11 cellular contexts compared by ENCODE assay signal in genomic region chr2:222295368-222296041, GRCh38. TPM values are rescaled to one million over a fixed set of nuclear protein-coding genes. Genes with fewer than 3 reads are reported as not detected.
DNase-seq lines count a peak whose midpoint lies in the region; ATAC-seq, FAIRE-seq and TF ChIP-seq lines count a peak whose summit lies in the region.
"Had no signal": no experiment of that assay in that cellular context is flagged by ENCODE, and none has a peak within 500 bp of the region (broad histone marks: within the 10 kb centered on the region; RNA-seq: fewer than 3 reads in every experiment).

No MANE protein-coding gene starts in this region.

- H3K4me2 ChIP-seq in smooth muscle cell = peak overlapping the region; percentile 84

- no peak overlapping the region for H3K27ac ChIP-seq in smooth muscle cell (ENCODE audit: low read depth)

- TF ChIP-seq CTCF in smooth muscle cell (IDR thresholded peaks at IDR 0.05; ENCODE audit: borderline replicate concordance, insufficient read depth, poor library complexity, severe bottlenecking) = no peak
- no peak for TF ChIP-seq CTCF in GM10248 (IDR thresholded peaks at IDR 0.05; ENCODE audit: control extremely low read depth, extremely low read depth, low read depth, missing control alignments)

- no peak for TF ChIP-seq POLR2A in H54 (IDR thresholded peaks at IDR 0.05; ENCODE audit: low read depth, low read length)

- H3K27me3 ChIP-seq in iPS-15b (ENCODE audit: control insufficient read depth, insufficient read depth, low read length) (peaks cover 94% of the 10 kb centered on the region), smooth muscle cell (ENCODE audit: low read depth) (peaks cover 100% of the 10 kb centered on the region)

- peak overlapping the region; percentile 56 for H3K27ac Mint-ChIP-seq in T-helper 1 cell treated with Interleukin-12 subunit alpha and Interleukin-12 subunit beta and Interleukin-4 antibody, amounts not matched to agents 30 μg/mL and 1 μg/mL, for 36 hours
- peak overlapping the region; percentile 85 for H3K27ac Mint-ChIP-seq in activated T-helper 1 cell treated with anti-CD3 and anti-CD28 coated beads, Interleukin-12 subunit alpha, Interleukin-12 subunit beta, Interleukin-2, Interleukin-4 antibody, amounts not matched to agents 30 ng/mL and 10 ng/mL and 1 ng/mL, durations not matched to agents 14 hours and 24 hours and 36 hours

- intact Hi-C loops in activated T-helper 1 cell treated with anti-CD3 and anti-CD28 coated beads, Interleukin-12 subunit alpha, Interleukin-12 subunit beta, Interleukin-2, Interleukin-4 antibody, amounts not matched to agents 30 ng/mL and 10 ng/mL and 1 ng/mL, durations not matched to agents 14 hours and 24 hours and 36 hours (cut with micrococcal nuclease) = loop anchor here (2.0 to 5.0 kb wide), 2 partner anchors 19 to 53 kb away; no protein-coding TSS in a partner anchor

- H3K27me3 Mint-ChIP-seq in T-helper 1 cell treated with Interleukin-12 subunit alpha and Interleukin-12 subunit beta and Interleukin-4 antibody, amounts not matched to agents 30 μg/mL and 1 μg/mL, for 36 hours (ENCODE audit: low read depth) = peaks cover 98% of the 10 kb centered on the region
- peaks cover 85% of the 10 kb centered on the region for H3K27me3 Mint-ChIP-seq in activated T-helper 1 cell treated with anti-CD3 and anti-CD28 coated beads, Interleukin-12 subunit alpha, Interleukin-12 subunit beta, Interleukin-2, Interleukin-4 antibody, amounts not matched to agents 30 ng/mL and 10 ng/mL and 1 ng/mL, durations not matched to agents 14 hours and 24 hours and 36 hours (ENCODE audit: insufficient read depth)

- H3K36me3 ChIP-seq in iPS-15b (ENCODE audit: control insufficient read depth, insufficient read depth, low read length) (no peaks in the 10 kb centered on the region), smooth muscle cell (ENCODE audit: low read depth) (no peaks in the 10 kb centered on the region)

- CTCF ChIA-PET in GM10248 (lab: Yijun Ruan, JAX) = interaction anchor here (0.8 kb wide), 1 partner anchor 15 kb away, joined by 3 read pairs; no protein-coding TSS in a partner anchor

- no peaks in the 10 kb centered on the region for H4K20me1 ChIP-seq in smooth muscle cell (ENCODE audit: low read depth)

- POLR2A ChIA-PET in GM10248 (lab: Yijun Ruan, JAX) = no interaction called here

- peaks cover 9% of the 10 kb centered on the region for H3K36me3 Mint-ChIP-seq in T-helper 1 cell treated with Interleukin-12 subunit alpha and Interleukin-12 subunit beta and Interleukin-4 antibody, amounts not matched to agents 30 μg/mL and 1 μg/mL, for 36 hours (ENCODE audit: low read depth)
- peaks cover 3% of the 10 kb centered on the region for H3K36me3 Mint-ChIP-seq in activated T-helper 1 cell treated with anti-CD3 and anti-CD28 coated beads, Interleukin-12 subunit alpha, Interleukin-12 subunit beta, Interleukin-2, Interleukin-4 antibody, amounts not matched to agents 30 ng/mL and 10 ng/mL and 1 ng/mL, durations not matched to agents 14 hours and 24 hours and 36 hours (ENCODE audit: low read depth)

- H3K4me1 ChIP-seq in iPS-15b (ENCODE audit: control insufficient read depth, insufficient read depth, low read length) = peaks cover 8% of the 10 kb centered on the region
- peaks cover 39% of the 10 kb centered on the region for H3K4me1 ChIP-seq in smooth muscle cell (ENCODE audit: low read depth)

- FAIRE-seq in H54 (lab: Jason Lieb, UNC) = no peak
- FAIRE-seq: A204.1 had no signal

- H3K79me2 ChIP-seq in smooth muscle cell (ENCODE audit: low read depth) = no peaks in the 10 kb centered on the region

- 4% methylated on average over 33 of the region's 33 CpGs for WGBS in smooth muscle cell (ENCODE audit: low lambda C conversion rate)

- peaks cover 17% of the 10 kb centered on the region for H3K4me1 Mint-ChIP-seq in T-helper 1 cell treated with Interleukin-12 subunit alpha and Interleukin-12 subunit beta and Interleukin-4 antibody, amounts not matched to agents 30 μg/mL and 1 μg/mL, for 36 hours (ENCODE audit: low read depth)
- H3K4me1 Mint-ChIP-seq in activated T-helper 1 cell treated with anti-CD3 and anti-CD28 coated beads, Interleukin-12 subunit alpha, Interleukin-12 subunit beta, Interleukin-2, Interleukin-4 antibody, amounts not matched to agents 30 ng/mL and 10 ng/mL and 1 ng/mL, durations not matched to agents 14 hours and 24 hours and 36 hours (ENCODE audit: low read depth) = peaks cover 5% of the 10 kb centered on the region

- no peak for ATAC-seq in HG02870 (IDR thresholded peaks at IDR 0.05; ENCODE audit: unreplicated experiment)

- no peak overlapping the region for H3K9ac ChIP-seq in iPS-15b (ENCODE audit: low read depth, low read length)
- H3K9ac ChIP-seq in smooth muscle cell (ENCODE audit: low read depth) = no peak overlapping the region

- H3K9me3 ChIP-seq in iPS-15b (ENCODE audit: control insufficient read depth, insufficient read depth, low read length) (no peaks in the 10 kb centered on the region), smooth muscle cell (replicated peaks; ENCODE audit: low read depth) (no peaks in the 10 kb centered on the region)

- H3K9me3 Mint-ChIP-seq in T-helper 1 cell treated with Interleukin-12 subunit alpha and Interleukin-12 subunit beta and Interleukin-4 antibody, amounts not matched to agents 30 μg/mL and 1 μg/mL, for 36 hours = peaks cover 6% of the 10 kb centered on the region
- H3K9me3 Mint-ChIP-seq in activated T-helper 1 cell treated with anti-CD3 and anti-CD28 coated beads, Interleukin-12 subunit alpha, Interleukin-12 subunit beta, Interleukin-2, Interleukin-4 antibody, amounts not matched to agents 30 ng/mL and 10 ng/mL and 1 ng/mL, durations not matched to agents 14 hours and 24 hours and 36 hours = peaks cover 7% of the 10 kb centered on the region

- H3F3A ChIP-seq in smooth muscle cell (ENCODE audit: low read depth) = no peaks in the 10 kb centered on the region

- DNase-seq in T-helper 1 cell (no peak), smooth muscle cell (lab: John Stamatoyannopoulos, UW; ENCODE audit: unreplicated experiment) (no peak), GM10248 (ENCODE audit: extremely low spot score) (no peak), H54 (ENCODE audit: insufficient read length, low spot score) (no peak)
- no peak for DNase-seq in activated T-helper 1 cell treated with anti-CD3 and anti-CD28 coated beads, Interleukin-12 subunit alpha, Interleukin-12 subunit beta, Interleukin-2, Interleukin-4 antibody, amounts not matched to agents 30 ng/mL and 10 ng/mL and 1 ng/mL, durations not matched to agents 14 hours and 24 hours and 36 hours (ENCODE audit: low spot score)
- DNase-seq: NCI-H446 treated with DMSO at 0.1 percent for 48 hours had no signal

- H3K4me3 Mint-ChIP-seq in T-helper 1 cell treated with Interleukin-12 subunit alpha and Interleukin-12 subunit beta and Interleukin-4 antibody, amounts not matched to agents 30 μg/mL and 1 μg/mL, for 36 hours = peak overlapping the region; percentile 19
- peak overlapping the region; percentile 67 for H3K4me3 Mint-ChIP-seq in activated T-helper 1 cell treated with anti-CD3 and anti-CD28 coated beads, Interleukin-12 subunit alpha, Interleukin-12 subunit beta, Interleukin-2, Interleukin-4 antibody, amounts not matched to agents 30 ng/mL and 10 ng/mL and 1 ng/mL, durations not matched to agents 14 hours and 24 hours and 36 hours

- no peak overlapping the region for H2AFZ ChIP-seq in smooth muscle cell (ENCODE audit: low read depth)

- H3K4me3 ChIP-seq in iPS-15b (ENCODE audit: low read depth, low read length) = peak overlapping the region; percentile 13
- H3K4me3 ChIP-seq in smooth muscle cell = peak overlapping the region; percentile 40

RNA-seq across cellular contexts. Expression of gene PAX3, which starts 3.3 kb away (rescaled TPM):
- not detected in 2 replicates for total RNA-seq in activated T-helper 1 cell treated with anti-CD3 and anti-CD28 coated beads, Interleukin-12 subunit alpha, Interleukin-12 subunit beta, Interleukin-2, Interleukin-4 antibody, amounts not matched to agents 30 ng/mL and 10 ng/mL and 1 ng/mL, durations not matched to agents 14 hours and 24 hours and 36 hours
- 0.94 TPM in 1 of 2 replicates, not detected in the other for total RNA-seq in smooth muscle cell
- not detected in 2 replicates for polyA plus RNA-seq in smooth muscle cell
- total RNA-seq: glomerular endothelial cell had no signal
